Comparison of ENCODE assay signal across 8 cellular contexts in the genomic region with DNA sequence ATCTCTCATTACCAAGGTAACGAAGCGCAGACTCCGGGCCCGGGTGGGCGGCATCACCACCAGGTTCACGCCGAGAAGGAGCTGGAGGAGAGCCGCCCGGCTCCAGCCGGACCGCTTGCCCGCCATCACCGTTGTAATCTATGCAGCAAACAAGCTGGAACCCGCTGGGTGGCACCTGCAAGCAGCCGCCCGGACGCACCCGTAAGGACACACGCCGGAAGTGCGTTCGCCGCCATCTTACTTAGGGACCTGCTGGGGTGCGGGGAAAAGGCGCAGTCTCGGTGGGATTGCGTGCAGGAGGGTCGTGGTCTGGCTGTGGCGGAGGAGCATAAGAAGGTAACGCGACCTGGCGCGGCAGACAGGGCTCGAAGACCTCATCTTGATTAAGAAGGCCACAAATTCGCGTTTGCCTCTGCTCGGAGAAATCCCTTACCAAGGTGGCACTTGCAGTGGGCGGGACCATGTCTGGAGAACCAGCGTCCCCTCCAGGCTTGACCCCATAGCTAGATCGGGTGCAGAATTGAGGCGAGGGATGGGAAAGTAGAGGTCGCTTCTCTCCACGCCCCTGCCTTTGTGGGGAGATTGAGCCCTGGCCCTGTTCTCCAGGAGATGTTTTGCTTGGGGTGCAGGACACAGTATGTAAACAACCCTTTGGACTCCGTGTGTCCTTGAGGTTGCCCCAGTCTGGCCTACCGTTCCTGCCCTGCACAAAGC. TPM values are rescaled to one million over a fixed set of nuclear protein-coding genes. Genes with fewer than 3 reads are reported as not detected.
DNase-seq lines count a peak whose midpoint lies in the region; ATAC-seq and TF ChIP-seq lines count a peak whose summit lies in the region.

A gene with protein sequence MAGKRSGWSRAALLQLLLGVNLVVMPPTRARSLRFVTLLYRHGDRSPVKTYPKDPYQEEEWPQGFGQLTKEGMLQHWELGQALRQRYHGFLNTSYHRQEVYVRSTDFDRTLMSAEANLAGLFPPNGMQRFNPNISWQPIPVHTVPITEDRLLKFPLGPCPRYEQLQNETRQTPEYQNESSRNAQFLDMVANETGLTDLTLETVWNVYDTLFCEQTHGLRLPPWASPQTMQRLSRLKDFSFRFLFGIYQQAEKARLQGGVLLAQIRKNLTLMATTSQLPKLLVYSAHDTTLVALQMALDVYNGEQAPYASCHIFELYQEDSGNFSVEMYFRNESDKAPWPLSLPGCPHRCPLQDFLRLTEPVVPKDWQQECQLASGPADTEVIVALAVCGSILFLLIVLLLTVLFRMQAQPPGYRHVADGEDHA (minus strand): TSS at position 151 of the 714 bp plus-strand sequence. CDS start 25 bp downstream, at position 126.

- H3K4me1 Mint-ChIP-seq in chondrocyte (ENCODE audit: low read depth): peaks cover 19% of the 10 kb centered on the region

- H3K36me3 Mint-ChIP-seq in chondrocyte (ENCODE audit: low read depth): peaks cover 4% of the 10 kb centered on the region

- H3K27me3 Mint-ChIP-seq in chondrocyte (ENCODE audit: low read depth): no peaks in the 10 kb centered on the region

- peak within 1 kb of the TSS; percentile 95 for H3K27ac Mint-ChIP-seq in chondrocyte (ENCODE audit: unreplicated experiment)

- no peaks in the 10 kb centered on the region for H3K9me3 Mint-ChIP-seq in chondrocyte (ENCODE audit: low read depth)

- peak within 1 kb of the TSS; percentile 88 for H3K27ac ChIP-seq in layer of hippocampus (ENCODE audit: low read depth, low read length)

- peak; percentile 85 for TF ChIP-seq POLR2A in GM18951 (IDR thresholded peaks at IDR 0.05; ENCODE audit: extremely low read depth, insufficient read depth, insufficient read length)

- H3K4me3 Mint-ChIP-seq in chondrocyte (ENCODE audit: unreplicated experiment): peak within 1 kb of the TSS; percentile 93

- DNase-seq in AML-193 (lab: John Stamatoyannopoulos, UW): peak; percentile 81 to 87
- peak; percentile 74 for DNase-seq in NCI-H345 treated with DMSO at 0.1 percent for 48 hours (lab: John Stamatoyannopoulos, UW; ENCODE audit: unreplicated experiment)
- DNase-seq in activated CD4-positive, alpha-beta T cell treated with anti-CD3 and anti-CD28 coated beads for 24 hours (ENCODE audit: low read depth in 2 of 2): peak; percentile 77 to 79
- DNase-seq in chondrocyte (ENCODE audit: low spot score): no peak
- peak; percentile 90 for DNase-seq in stimulated activated CD4-positive, alpha-beta T cell treated with anti-CD3 and anti-CD28 coated beads, Interleukin-1b, Interleukin-23, amount 100 ng/mL, for 48 hours

- in situ Hi-C loops in GM18951 (cut with MboI; ENCODE audit: low sequenced_read_pairs, unreplicated experiment): no loop called here

- ATAC-seq in HG03175 (IDR thresholded peaks at IDR 0.05; ENCODE audit: unreplicated experiment): peak; percentile 94

- no peaks in the 10 kb centered on the region for H3K27me3 ChIP-seq in layer of hippocampus (ENCODE audit: control insufficient read depth, insufficient read depth, low read length)

- TF ChIP-seq CTCF in chondrocyte (IDR thresholded peaks at IDR 0.05): peak; percentile 61

RNA-seq across cellular contexts. Expression of the gene that starts here (rescaled TPM):
- 35.3 to 54.5 TPM (median 36.1 TPM) in 3 replicates for total RNA-seq in chondrocyte
